1 cellular context compared by ENCODE assay signal in genomic region chr1:226995966-226996332, GRCh38.
TF ChIP-seq lines count a peak whose summit lies in the region.

No MANE protein-coding gene starts in this region.

TF ChIP-seq in GM12878, 131 proteins besides CTCF, POLR2A, EP300 and RAD21:
- TF ChIP-seq CUX1 (IDR thresholded peaks at IDR 0.05; ENCODE audit: insufficient replicate concordance, low read depth, low read length) (no peak), IKZF1 (conservative IDR thresholded peaks at IDR 0.05) (no peak), SUPT20H (IDR thresholded peaks at IDR 0.05; ENCODE audit: borderline replicate concordance, control insufficient read depth, low read depth, low read length) (no peak), ZSCAN29 (IDR thresholded peaks at IDR 0.05) (no peak), JUND (IDR thresholded peaks at IDR 0.05; ENCODE audit: low read depth, low read length) (no peak), TCF3 (IDR thresholded peaks at IDR 0.05; ENCODE audit: borderline replicate concordance, insufficient read depth, low read depth, low read length) (0 out of 2 replicates have a peak, but pooled peaks have one; percentile 18), CBX5 (IDR thresholded peaks at IDR 0.05; ENCODE audit: low read depth) (0 out of 2 replicates have a peak, but pooled peaks have one; percentile 13), CEBPB (IDR thresholded peaks at IDR 0.05; ENCODE audit: borderline replicate concordance in 1 of 2, low read depth in 2 of 2, low read length in 2 of 2) (peak in 1 of 2 experiments; percentile 4; a peak in 1 of 4 replicates), SPI1 (IDR thresholded peaks at IDR 0.05; ENCODE audit: borderline replicate concordance, insufficient read depth, low read depth, low read length) (no peak)
- TF ChIP-seq, protein P1, sequence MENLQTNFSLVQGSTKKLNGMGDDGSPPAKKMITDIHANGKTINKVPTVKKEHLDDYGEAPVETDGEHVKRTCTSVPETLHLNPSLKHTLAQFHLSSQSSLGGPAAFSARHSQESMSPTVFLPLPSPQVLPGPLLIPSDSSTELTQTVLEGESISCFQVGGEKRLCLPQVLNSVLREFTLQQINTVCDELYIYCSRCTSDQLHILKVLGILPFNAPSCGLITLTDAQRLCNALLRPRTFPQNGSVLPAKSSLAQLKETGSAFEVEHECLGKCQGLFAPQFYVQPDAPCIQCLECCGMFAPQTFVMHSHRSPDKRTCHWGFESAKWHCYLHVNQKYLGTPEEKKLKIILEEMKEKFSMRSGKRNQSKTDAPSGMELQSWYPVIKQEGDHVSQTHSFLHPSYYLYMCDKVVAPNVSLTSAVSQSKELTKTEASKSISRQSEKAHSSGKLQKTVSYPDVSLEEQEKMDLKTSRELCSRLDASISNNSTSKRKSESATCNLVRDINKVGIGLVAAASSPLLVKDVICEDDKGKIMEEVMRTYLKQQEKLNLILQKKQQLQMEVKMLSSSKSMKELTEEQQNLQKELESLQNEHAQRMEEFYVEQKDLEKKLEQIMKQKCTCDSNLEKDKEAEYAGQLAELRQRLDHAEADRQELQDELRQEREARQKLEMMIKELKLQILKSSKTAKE (IDR thresholded peaks at IDR 0.05; ENCODE audit: low read depth, poor library complexity, severe bottlenecking) = peak; percentile 11
- TF ChIP-seq, protein P2, sequence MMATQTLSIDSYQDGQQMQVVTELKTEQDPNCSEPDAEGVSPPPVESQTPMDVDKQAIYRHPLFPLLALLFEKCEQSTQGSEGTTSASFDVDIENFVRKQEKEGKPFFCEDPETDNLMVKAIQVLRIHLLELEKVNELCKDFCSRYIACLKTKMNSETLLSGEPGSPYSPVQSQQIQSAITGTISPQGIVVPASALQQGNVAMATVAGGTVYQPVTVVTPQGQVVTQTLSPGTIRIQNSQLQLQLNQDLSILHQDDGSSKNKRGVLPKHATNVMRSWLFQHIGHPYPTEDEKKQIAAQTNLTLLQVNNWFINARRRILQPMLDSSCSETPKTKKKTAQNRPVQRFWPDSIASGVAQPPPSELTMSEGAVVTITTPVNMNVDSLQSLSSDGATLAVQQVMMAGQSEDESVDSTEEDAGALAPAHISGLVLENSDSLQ (IDR thresholded peaks at IDR 0.05) = 0 out of 2 replicates have a peak, but pooled peaks have one; percentile 11
- TF ChIP-seq, protein P3, sequence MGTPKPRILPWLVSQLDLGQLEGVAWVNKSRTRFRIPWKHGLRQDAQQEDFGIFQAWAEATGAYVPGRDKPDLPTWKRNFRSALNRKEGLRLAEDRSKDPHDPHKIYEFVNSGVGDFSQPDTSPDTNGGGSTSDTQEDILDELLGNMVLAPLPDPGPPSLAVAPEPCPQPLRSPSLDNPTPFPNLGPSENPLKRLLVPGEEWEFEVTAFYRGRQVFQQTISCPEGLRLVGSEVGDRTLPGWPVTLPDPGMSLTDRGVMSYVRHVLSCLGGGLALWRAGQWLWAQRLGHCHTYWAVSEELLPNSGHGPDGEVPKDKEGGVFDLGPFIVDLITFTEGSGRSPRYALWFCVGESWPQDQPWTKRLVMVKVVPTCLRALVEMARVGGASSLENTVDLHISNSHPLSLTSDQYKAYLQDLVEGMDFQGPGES (IDR thresholded peaks at IDR 0.05) = no peak
